In the genomic region with DNA sequence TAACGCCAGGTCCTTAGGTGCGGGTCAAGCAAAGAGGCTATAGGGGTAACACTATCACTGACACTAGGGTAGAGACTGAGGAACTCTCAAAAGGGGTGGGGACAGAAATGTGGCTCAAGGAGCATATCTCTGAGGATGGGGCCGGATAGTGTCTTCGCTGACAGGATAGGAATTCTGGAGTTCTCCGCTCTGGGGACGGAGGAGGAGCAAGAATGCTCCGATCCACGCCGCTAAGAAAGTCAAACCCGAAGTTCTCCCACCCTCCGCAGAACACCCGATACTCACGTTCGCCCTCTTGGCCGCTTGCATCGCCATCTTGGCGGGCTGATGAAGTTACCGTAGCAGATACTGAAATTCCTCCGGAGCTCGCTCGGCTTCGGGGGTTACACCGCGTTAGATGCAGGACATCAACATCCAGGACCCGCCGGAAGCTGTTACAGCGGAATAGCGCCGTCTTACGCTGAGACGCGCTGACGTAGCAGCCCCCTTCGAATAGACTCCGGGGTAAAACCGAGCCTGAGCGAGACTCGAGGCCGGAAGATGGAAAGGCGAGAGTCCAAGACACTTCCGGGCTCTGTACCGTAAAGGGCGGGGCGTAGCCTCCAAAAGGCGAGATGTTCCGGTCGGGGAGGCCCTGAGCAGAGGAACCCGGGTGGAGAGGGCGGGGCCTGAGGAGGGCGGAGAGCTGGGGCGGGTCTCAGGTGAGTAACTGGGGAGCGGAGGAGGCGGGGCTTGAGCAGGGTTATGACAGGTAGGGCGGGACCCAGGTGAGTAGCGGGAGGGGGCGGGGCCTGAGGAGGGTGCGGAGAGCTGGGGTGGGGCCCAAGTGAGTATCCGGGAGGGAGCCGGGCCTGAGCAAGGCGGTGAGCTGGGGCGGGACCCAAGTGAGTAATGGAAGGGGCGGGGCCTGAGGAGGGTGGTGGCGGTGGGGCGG, we compare ENCODE assay signal across 8 cellular contexts. TPM values are rescaled to one million over a fixed set of nuclear protein-coding genes. Genes with fewer than 3 reads are reported as not detected.
A peak's percentile ranks its signal among the peaks of the same experiment; 100 is the strongest.
DNase-seq lines count a peak whose midpoint lies in the region; ATAC-seq and TF ChIP-seq lines count a peak whose summit lies in the region.

A gene with protein sequence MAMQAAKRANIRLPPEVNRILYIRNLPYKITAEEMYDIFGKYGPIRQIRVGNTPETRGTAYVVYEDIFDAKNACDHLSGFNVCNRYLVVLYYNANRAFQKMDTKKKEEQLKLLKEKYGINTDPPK (minus strand): TSS at position 412 of the 934 bp plus-strand sequence. CDS start 97 bp downstream, at position 315.

- peak within 1 kb of the TSS; percentile 82 for H3K4me3 ChIP-seq in SK-N-SH (ENCODE audit: low read depth in 2 of 2, low read length in 1 of 2)
- H3K4me3 ChIP-seq in gastroesophageal sphincter = peak within 1 kb of the TSS; percentile 84 to 86
- H3K4me3 ChIP-seq in neutrophil (ENCODE audit: low read depth in 1 of 2, low read length in 1 of 2) = peak within 1 kb of the TSS; percentile 84 to 100

- peak within 1 kb of the TSS; percentile 67; the same call in 1 of the 2 replicates for H2AFZ ChIP-seq in SK-N-SH (ENCODE audit: low read depth)

- POLR2A ChIA-PET in SK-N-SH (lab: Yijun Ruan, JAX) = interaction anchor here (0.5 to 2.0 kb wide), 14 partner anchors 9 to 1177 kb away, joined by 3 to 25 read pairs (median 4); partner anchors contain the start of genes ATAD2B, FKBP1B, ITSN2 and PFN4

- TF ChIP-seq EP300 in SK-N-SH (IDR thresholded peaks at IDR 0.05; ENCODE audit: borderline replicate concordance in 1 of 2, low read depth in 1 of 2, low read length in 1 of 2) (peak; percentile 63 to 67; a peak in 2 of 4 replicates), gastroesophageal sphincter (IDR thresholded peaks at IDR 0.05) (no peak)

- H3K79me2 ChIP-seq in SK-N-SH (ENCODE audit: insufficient read depth) = peaks cover 49% of the 10 kb centered on the region

- H4K20me1 ChIP-seq in SK-N-SH (ENCODE audit: insufficient read depth) = no peaks in the 10 kb centered on the region

- peak; percentile 41 to 48 for TF ChIP-seq POLR2A in gastroesophageal sphincter (IDR thresholded peaks at IDR 0.05)

- DNase-seq in GM04504 (ENCODE audit: low read depth) = peak; percentile 97
- peak; percentile 100 for DNase-seq in NCI-H1048 (lab: John Stamatoyannopoulos, UW)
- DNase-seq in SK-N-SH = peak; percentile 96
- DNase-seq in activated naive CD4-positive, alpha-beta T cell treated with anti-CD3 and anti-CD28 coated beads, Interleukin-2, amount 50 U/mL, for 16 hours = peak; percentile 100
- peak; percentile 69 to 99 (median 92) for DNase-seq in substantia nigra (lab: John Stamatoyannopoulos, UW)

- ATAC-seq in HG02571 (IDR thresholded peaks at IDR 0.05; ENCODE audit: unreplicated experiment) = peak; percentile 94
- ATAC-seq in gastroesophageal sphincter = peak; percentile 97

- peaks cover 7% of the 10 kb centered on the region in 2 experiments; a peak in 2 of 4 replicates for H3K4me1 ChIP-seq in SK-N-SH (ENCODE audit: control insufficient read depth in 1 of 2, insufficient read depth in 2 of 2, low read depth in 1 of 2, low read length in 1 of 2)
- H3K4me1 ChIP-seq in gastroesophageal sphincter = peaks cover 0 to 36% (median 13%) of the 10 kb centered on the region in 3 donors
- peaks cover 42 to 47% of the 10 kb centered on the region in 2 experiments for H3K4me1 ChIP-seq in neutrophil (ENCODE audit: control insufficient read depth in 1 of 2, insufficient read depth in 1 of 2, low read depth in 1 of 2, low read length in 1 of 2)

- H3K27me3 ChIP-seq in SK-N-SH (ENCODE audit: insufficient read depth) = no peaks in the 10 kb centered on the region
- H3K27me3 ChIP-seq in gastroesophageal sphincter = no peaks in the 10 kb centered on the region
- no peaks in the 10 kb centered on the region for H3K27me3 ChIP-seq in neutrophil

- no peak for TF ChIP-seq RAD21 in SK-N-SH (IDR thresholded peaks at IDR 0.05; ENCODE audit: low read length)

- H3K36me3 ChIP-seq in SK-N-SH (replicated peaks in 1 of 2; ENCODE audit: control insufficient read depth in 1 of 2, insufficient read depth in 2 of 2, low read length in 1 of 2) (peaks cover 36 to 48% of the 10 kb centered on the region in 2 experiments), gastroesophageal sphincter (peaks cover 0 to 61% of the 10 kb centered on the region in 2 donors), neutrophil (peaks cover 45% of the 10 kb centered on the region)

- CTCF ChIA-PET in SK-N-SH (lab: Yijun Ruan, JAX) = interaction anchor here (0.6 to 5.6 kb wide), 9 partner anchors 9 to 752 kb away, joined by 3 to 34 read pairs (median 4); partner anchors contain the start of genes ATAD2B, FKBP1B and TP53I3

- peaks cover 27% of the 10 kb centered on the region for H3F3A ChIP-seq in SK-N-SH (replicated peaks; ENCODE audit: insufficient read depth)

- H3K9me2 ChIP-seq in SK-N-SH = no peaks in the 10 kb centered on the region

- 2% methylated on average over 62 of the region's 64 CpGs for WGBS in SK-N-SH (ENCODE audit: low lambda C conversion rate)
- 0 to 4% methylated on average over 15 to 18 of the region's 64 CpGs for WGBS in gastroesophageal sphincter (ENCODE audit: low coverage in 1 of 2), 2 donors

- TF ChIP-seq CTCF in SK-N-SH (IDR thresholded peaks at IDR 0.05) = no peak
- peak in 1 of 4 experiments; percentile 4 for TF ChIP-seq CTCF in gastroesophageal sphincter (IDR thresholded peaks at IDR 0.05)
- TF ChIP-seq CTCF in neutrophil (IDR thresholded peaks at IDR 0.05) = no peak

- peak within 1 kb of the TSS; percentile 85 for H3K4me2 ChIP-seq in SK-N-SH

- H3K9ac ChIP-seq in SK-N-SH = peak within 1 kb of the TSS; percentile 76

- H3K9me3 ChIP-seq in SK-N-SH = no peaks in the 10 kb centered on the region
- H3K9me3 ChIP-seq in gastroesophageal sphincter = no peaks in the 10 kb centered on the region
- H3K9me3 ChIP-seq in neutrophil = no peaks in the 10 kb centered on the region

- H3K27ac ChIP-seq in SK-N-SH (ENCODE audit: low read depth in 2 of 2, low read length in 1 of 2) (peak within 1 kb of the TSS; percentile 79 to 91), gastroesophageal sphincter (peak within 1 kb of the TSS; percentile 52 to 99 (median 94)), neutrophil (peak within 1 kb of the TSS; percentile 95), substantia nigra (ENCODE audit: low read depth, low read length, poor library complexity, severe bottlenecking) (peak within 1 kb of the TSS; percentile 90)

TF ChIP-seq in SK-N-SH, 30 proteins besides CTCF, POLR2A, EP300 and RAD21 (continues in another document):
- TF ChIP-seq, protein P1, sequence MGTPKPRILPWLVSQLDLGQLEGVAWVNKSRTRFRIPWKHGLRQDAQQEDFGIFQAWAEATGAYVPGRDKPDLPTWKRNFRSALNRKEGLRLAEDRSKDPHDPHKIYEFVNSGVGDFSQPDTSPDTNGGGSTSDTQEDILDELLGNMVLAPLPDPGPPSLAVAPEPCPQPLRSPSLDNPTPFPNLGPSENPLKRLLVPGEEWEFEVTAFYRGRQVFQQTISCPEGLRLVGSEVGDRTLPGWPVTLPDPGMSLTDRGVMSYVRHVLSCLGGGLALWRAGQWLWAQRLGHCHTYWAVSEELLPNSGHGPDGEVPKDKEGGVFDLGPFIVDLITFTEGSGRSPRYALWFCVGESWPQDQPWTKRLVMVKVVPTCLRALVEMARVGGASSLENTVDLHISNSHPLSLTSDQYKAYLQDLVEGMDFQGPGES (IDR thresholded peaks at IDR 0.05; ENCODE audit: low read depth, low read length) = peak; percentile 56
- TF ChIP-seq ZBTB33 (IDR thresholded peaks at IDR 0.05; ENCODE audit: borderline replicate concordance, low read depth) = peak; percentile 91
- TF ChIP-seq EZH2phosphoT487 (IDR thresholded peaks at IDR 0.05; ENCODE audit: borderline replicate concordance, low read depth) = no peak
- peak; percentile 90 for TF ChIP-seq TAF1 (IDR thresholded peaks at IDR 0.05; ENCODE audit: borderline replicate concordance, low read depth, low read length)
- peak; percentile 39; the same call in 1 of the 2 replicates for TF ChIP-seq TEAD4 (IDR thresholded peaks at IDR 0.05; ENCODE audit: borderline replicate concordance, insufficient read depth)
- TF ChIP-seq TCF12 (IDR thresholded peaks at IDR 0.05) = peak; percentile 65; the same call in 1 of the 2 replicates
- peak; percentile 63 for TF ChIP-seq RFX5 (IDR thresholded peaks at IDR 0.05; ENCODE audit: low read length)
- TF ChIP-seq RXRA (IDR thresholded peaks at IDR 0.05; ENCODE audit: borderline replicate concordance, low read depth) = no peak
- peak; percentile 78 for TF ChIP-seq YY1 (IDR thresholded peaks at IDR 0.05; ENCODE audit: low read depth)
- TF ChIP-seq, protein P2, sequence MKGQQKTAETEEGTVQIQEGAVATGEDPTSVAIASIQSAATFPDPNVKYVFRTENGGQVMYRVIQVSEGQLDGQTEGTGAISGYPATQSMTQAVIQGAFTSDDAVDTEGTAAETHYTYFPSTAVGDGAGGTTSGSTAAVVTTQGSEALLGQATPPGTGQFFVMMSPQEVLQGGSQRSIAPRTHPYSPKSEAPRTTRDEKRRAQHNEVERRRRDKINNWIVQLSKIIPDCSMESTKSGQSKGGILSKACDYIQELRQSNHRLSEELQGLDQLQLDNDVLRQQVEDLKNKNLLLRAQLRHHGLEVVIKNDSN (IDR thresholded peaks at IDR 0.05; ENCODE audit: borderline replicate concordance, low read depth) = no peak
- peak; percentile 70; the same call in 1 of the 2 replicates for TF ChIP-seq NFIC (IDR thresholded peaks at IDR 0.05; ENCODE audit: borderline replicate concordance)
- peak; percentile 98 for TF ChIP-seq ELF1 (IDR thresholded peaks at IDR 0.05)
- TF ChIP-seq NRF1 (IDR thresholded peaks at IDR 0.05; ENCODE audit: low read depth, low read length) = no peak
- TF ChIP-seq MXI1 (IDR thresholded peaks at IDR 0.05; ENCODE audit: low read depth, low read length) = peak; percentile 85

RNA-seq across cellular contexts. Expression of the gene that starts here (rescaled TPM):
- 275 and 295 TPM in 2 replicates for polyA plus RNA-seq in SK-N-SH (2012; rRNA removed)
- polyA plus RNA-seq in SK-N-SH (2012; cell fraction: cytosol; rRNA removed) = 400 and 550 TPM in 2 replicates
- 99.6 and 106 TPM in 2 replicates for polyA plus RNA-seq in SK-N-SH (2012; cell fraction: nucleus; rRNA removed)
- total RNA-seq in gastroesophageal sphincter = 100 to 1,000 TPM in 3 of 4 donors, 10 to 100 TPM in 1; 96.8 to 128 (median 115) TPM

Comparison
In these comparisons a context has a peak if more than half of its experiments do, and no peak if none do; other contexts are left out.
1. Peak in every context shown above with its lines: DNase-seq, ATAC-seq, H3K4me3 ChIP-seq and H3K27ac ChIP-seq.